Comparison of ENCODE assay signal across 8 cellular contexts in the genomic region with DNA sequence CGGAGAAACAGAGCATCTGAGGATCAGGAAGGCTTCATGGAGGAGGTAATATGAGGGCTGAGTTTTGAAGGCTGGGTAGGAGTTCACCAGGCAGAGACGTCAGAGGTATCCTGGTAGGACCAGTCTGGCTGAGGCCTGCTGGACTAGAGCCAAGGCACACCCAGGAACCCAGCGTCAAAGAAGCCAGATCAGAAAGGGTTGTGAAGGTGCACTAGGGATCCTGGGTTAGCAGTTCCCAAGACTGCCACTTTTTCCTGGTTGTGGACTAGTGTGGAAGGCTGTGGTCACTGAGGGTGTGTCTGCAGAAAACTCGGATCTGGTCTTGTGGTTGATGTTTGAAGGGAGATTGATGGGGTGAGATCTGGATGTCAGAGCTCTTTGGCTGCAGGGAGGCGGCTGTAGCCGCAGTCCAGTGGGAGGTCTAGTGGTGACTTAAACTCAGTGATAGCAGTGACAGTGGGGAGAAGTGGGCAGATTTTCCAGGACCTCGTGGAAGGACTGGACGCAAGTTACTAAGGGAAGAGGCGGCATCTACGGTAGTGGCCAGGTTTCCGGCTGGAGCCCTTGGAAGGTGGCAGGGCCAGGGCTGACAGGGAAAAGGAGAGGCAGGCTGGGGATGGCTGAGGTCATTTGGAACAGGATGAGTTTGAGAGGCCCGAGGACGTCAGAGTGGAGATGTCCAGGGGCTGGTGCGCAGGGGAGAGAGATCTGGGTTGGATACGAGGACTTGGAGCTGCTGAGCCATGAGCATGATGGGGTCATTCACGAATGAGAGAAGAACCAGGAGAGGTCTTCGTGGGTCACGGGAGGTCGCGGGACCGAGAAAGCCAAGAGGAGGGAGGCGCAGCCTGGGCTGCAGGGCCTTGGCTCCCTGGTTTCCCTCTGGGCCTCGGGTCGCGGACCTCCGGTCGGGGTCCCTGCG. TPM values are rescaled to one million over a fixed set of nuclear protein-coding genes. Genes with fewer than 3 reads are reported as not detected.
A peak's percentile ranks its signal among the peaks of the same experiment; 100 is the strongest.
DNase-seq lines count a peak whose midpoint lies in the region; ATAC-seq and TF ChIP-seq lines count a peak whose summit lies in the region.

No MANE protein-coding gene starts in this region.

- H4K20me1 ChIP-seq in DND-41 (ENCODE audit: insufficient read depth, low read length) (no peaks in the 10 kb centered on the region), smooth muscle cell (ENCODE audit: low read depth) (no peaks in the 10 kb centered on the region)

- H3K36me3 ChIP-seq in DND-41 (ENCODE audit: insufficient read depth, low read length) (peaks cover 50% of the 10 kb centered on the region), HUES48 (ENCODE audit: control insufficient read depth, insufficient read depth, low read length) (peaks cover 44% of the 10 kb centered on the region), iPS-18a (ENCODE audit: control insufficient read depth, low read depth, low read length) (peaks cover 13% of the 10 kb centered on the region), smooth muscle cell (ENCODE audit: low read depth) (peaks cover 5% of the 10 kb centered on the region)

- H3K9ac ChIP-seq in DND-41 (ENCODE audit: low read depth, low read length), result peak overlapping the region; percentile 67
- H3K9ac ChIP-seq in HUES48 (ENCODE audit: low read depth, low read length), result peak overlapping the region; percentile 27; the same call in 1 of the 2 replicates
- H3K9ac ChIP-seq in iPS-18a (ENCODE audit: low read length), result no peak overlapping the region
- H3K9ac ChIP-seq in smooth muscle cell (ENCODE audit: low read depth), result no peak overlapping the region

- 37% methylated on average over 21 of the region's 28 CpGs for WGBS in smooth muscle cell (ENCODE audit: low lambda C conversion rate)

- H3K79me2 ChIP-seq in DND-41 (ENCODE audit: insufficient read depth, low read length) (peaks cover 6% of the 10 kb centered on the region), smooth muscle cell (ENCODE audit: low read depth) (no peaks in the 10 kb centered on the region)

- H3K27me3 ChIP-seq in DND-41 (ENCODE audit: insufficient read depth, low read length, poor library complexity), result no peaks in the 10 kb centered on the region
- no peaks in the 10 kb centered on the region for H3K27me3 ChIP-seq in HUES48 (ENCODE audit: control insufficient read depth, insufficient read depth, low read length)
- H3K27me3 ChIP-seq in iPS-18a (ENCODE audit: control insufficient read depth, insufficient read depth, low read length), result peaks cover 9% of the 10 kb centered on the region
- H3K27me3 ChIP-seq in smooth muscle cell (ENCODE audit: low read depth), result no peaks in the 10 kb centered on the region

- H3K4me1 ChIP-seq in DND-41 (ENCODE audit: insufficient read depth, low read length) (peaks cover 41% of the 10 kb centered on the region), HUES48 (ENCODE audit: control insufficient read depth, insufficient read depth, low read length) (peaks cover 6% of the 10 kb centered on the region), iPS-18a (ENCODE audit: control insufficient read depth, low read depth, low read length) (peaks cover 5% of the 10 kb centered on the region), smooth muscle cell (ENCODE audit: low read depth) (peaks cover 11% of the 10 kb centered on the region)

- no peak; the same call in 2 of the 3 replicates for ATAC-seq in DND-41 (ENCODE audit: insufficient read depth, low read depth)

- no peak for TF ChIP-seq CTCF in DND-41 (IDR thresholded peaks at IDR 0.05; ENCODE audit: borderline replicate concordance, extremely low read depth, low read length, poor library complexity, severe bottlenecking)
- no peak for TF ChIP-seq CTCF in smooth muscle cell (IDR thresholded peaks at IDR 0.05; ENCODE audit: borderline replicate concordance, insufficient read depth, poor library complexity, severe bottlenecking)

- H3F3A ChIP-seq in smooth muscle cell (ENCODE audit: low read depth), result peaks cover 27% of the 10 kb centered on the region

- no peaks in the 10 kb centered on the region for H3K9me3 ChIP-seq in DND-41 (ENCODE audit: insufficient read depth, low read length, severe bottlenecking)
- H3K9me3 ChIP-seq in HUES48 (ENCODE audit: control insufficient read depth, insufficient read depth, low read length), result no peaks in the 10 kb centered on the region
- no peaks in the 10 kb centered on the region for H3K9me3 ChIP-seq in iPS-18a (ENCODE audit: control insufficient read depth, low read depth, low read length)
- no peaks in the 10 kb centered on the region for H3K9me3 ChIP-seq in smooth muscle cell (replicated peaks; ENCODE audit: low read depth)

- peak overlapping the region; percentile 87 for H2AFZ ChIP-seq in DND-41 (ENCODE audit: low read depth, low read length)
- no peak overlapping the region for H2AFZ ChIP-seq in smooth muscle cell (ENCODE audit: low read depth)

- no peak for DNase-seq in DND-41
- DNase-seq in amniotic epithelial cell (ENCODE audit: low read depth), result peak; percentile 70
- DNase-seq in smooth muscle cell (lab: John Stamatoyannopoulos, UW; ENCODE audit: unreplicated experiment), result no peak
- no peak for DNase-seq in NCI-H128 (lab: John Stamatoyannopoulos, UW; ENCODE audit: unreplicated experiment)
- no peak for DNase-seq in NK-92 treated with Interleukin-12 subunit alpha and Interleukin-12 subunit beta, amount 100 ng/mL, for 24 hours (lab: John Stamatoyannopoulos, UW)
- DNase-seq in cerebellum (ENCODE audit: low spot score), result no peak

- H3K27ac ChIP-seq in DND-41 (ENCODE audit: low read length) (peak overlapping the region; percentile 74), HUES48 (ENCODE audit: low read depth, low read length) (peak overlapping the region; percentile 98), iPS-18a (ENCODE audit: low read length) (no peak overlapping the region), smooth muscle cell (ENCODE audit: low read depth) (peak overlapping the region; percentile 97)

- H3K4me2 ChIP-seq in DND-41 (ENCODE audit: insufficient read depth, low read length) (peak overlapping the region; percentile 86), smooth muscle cell (peak overlapping the region; percentile 84)

- H3K4me3 ChIP-seq in DND-41 (ENCODE audit: low read depth in 1 of 2, low read length in 2 of 2) (peak overlapping the region in 1 of 2 experiments; percentile 67; a peak in 3 of 4 replicates), HUES48 (ENCODE audit: low read depth, low read length) (peak overlapping the region; percentile 71), iPS-18a (ENCODE audit: low read length) (peak overlapping the region; percentile 64), smooth muscle cell (peak overlapping the region; percentile 53)

RNA-seq across cellular contexts. Expression of gene RELA, which starts 10.9 kb away (rescaled TPM):
- total RNA-seq in smooth muscle cell (41.7 and 48.1 TPM in 2 replicates), cerebellum (21.3 TPM)
- 82.8 and 98.4 TPM in 2 replicates for polyA plus RNA-seq in smooth muscle cell

RNA-seq across cellular contexts. Expression of gene SIPA1, which starts 13.9 kb away (rescaled TPM):
- total RNA-seq in smooth muscle cell, result 9.8 and 15.9 TPM in 2 replicates
- polyA plus RNA-seq in smooth muscle cell, result 63.8 and 67.6 TPM in 2 replicates
- total RNA-seq in cerebellum, result 10.2 TPM

RNA-seq across cellular contexts. Expression of gene PCNX3, which starts 36.3 kb away (rescaled TPM):
- 12.0 and 17.5 TPM in 2 replicates for total RNA-seq in smooth muscle cell
- 18.3 and 20.7 TPM in 2 replicates for polyA plus RNA-seq in smooth muscle cell
- total RNA-seq in cerebellum, result 13.8 TPM

RNA-seq across cellular contexts. Expression of gene MAP3K11, which starts 37.8 kb away (rescaled TPM):
- 14.9 and 15.0 TPM in 2 replicates for total RNA-seq in smooth muscle cell
- 17.3 and 29.7 TPM in 2 replicates for polyA plus RNA-seq in smooth muscle cell
- 15.2 TPM for total RNA-seq in cerebellum

RNA-seq across cellular contexts. Expression of gene KCNK7, which starts 56.2 kb away (rescaled TPM):
- total RNA-seq in smooth muscle cell, result 1.7 TPM in 1 of 2 replicates, not detected in the other
- polyA plus RNA-seq in smooth muscle cell, result not detected in 2 replicates
- total RNA-seq in cerebellum, result 0.27 TPM

Comparison
In these comparisons a context has a peak if more than half of its experiments do, and no peak if none do; other contexts are left out.
1. H3K9ac ChIP-seq: peak in DND-41 (single experiment) and HUES48 (single experiment); none in iPS-18a (single experiment) and smooth muscle cell (single experiment).